Comparison of ENCODE assay signal across 1 cellular context in the genomic region with DNA sequence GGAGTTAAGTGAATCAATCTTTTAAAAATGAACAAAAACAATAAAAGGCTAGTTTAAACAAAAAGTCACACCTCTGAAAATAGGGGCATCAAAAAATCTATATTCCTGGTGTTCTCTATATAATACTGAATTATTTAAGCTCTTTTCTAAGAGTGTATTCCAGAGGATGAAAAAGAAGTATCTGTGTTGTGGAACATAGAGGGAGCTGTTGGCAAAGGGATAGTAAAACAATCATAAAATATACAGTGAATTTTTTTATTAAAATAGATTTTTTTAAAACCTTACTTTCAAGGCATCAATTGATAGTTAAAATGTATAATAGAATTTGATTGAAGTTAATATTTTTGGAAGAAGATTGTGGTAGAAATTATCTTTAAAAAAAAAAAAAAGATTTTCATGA.
TF ChIP-seq lines count a peak whose summit lies in the region.

No MANE protein-coding gene starts in this region.

TF ChIP-seq in neural cell, 6 proteins besides CTCF, POLR2A, EP300 and RAD21 (continued from another document):
- TF ChIP-seq, protein P1, sequence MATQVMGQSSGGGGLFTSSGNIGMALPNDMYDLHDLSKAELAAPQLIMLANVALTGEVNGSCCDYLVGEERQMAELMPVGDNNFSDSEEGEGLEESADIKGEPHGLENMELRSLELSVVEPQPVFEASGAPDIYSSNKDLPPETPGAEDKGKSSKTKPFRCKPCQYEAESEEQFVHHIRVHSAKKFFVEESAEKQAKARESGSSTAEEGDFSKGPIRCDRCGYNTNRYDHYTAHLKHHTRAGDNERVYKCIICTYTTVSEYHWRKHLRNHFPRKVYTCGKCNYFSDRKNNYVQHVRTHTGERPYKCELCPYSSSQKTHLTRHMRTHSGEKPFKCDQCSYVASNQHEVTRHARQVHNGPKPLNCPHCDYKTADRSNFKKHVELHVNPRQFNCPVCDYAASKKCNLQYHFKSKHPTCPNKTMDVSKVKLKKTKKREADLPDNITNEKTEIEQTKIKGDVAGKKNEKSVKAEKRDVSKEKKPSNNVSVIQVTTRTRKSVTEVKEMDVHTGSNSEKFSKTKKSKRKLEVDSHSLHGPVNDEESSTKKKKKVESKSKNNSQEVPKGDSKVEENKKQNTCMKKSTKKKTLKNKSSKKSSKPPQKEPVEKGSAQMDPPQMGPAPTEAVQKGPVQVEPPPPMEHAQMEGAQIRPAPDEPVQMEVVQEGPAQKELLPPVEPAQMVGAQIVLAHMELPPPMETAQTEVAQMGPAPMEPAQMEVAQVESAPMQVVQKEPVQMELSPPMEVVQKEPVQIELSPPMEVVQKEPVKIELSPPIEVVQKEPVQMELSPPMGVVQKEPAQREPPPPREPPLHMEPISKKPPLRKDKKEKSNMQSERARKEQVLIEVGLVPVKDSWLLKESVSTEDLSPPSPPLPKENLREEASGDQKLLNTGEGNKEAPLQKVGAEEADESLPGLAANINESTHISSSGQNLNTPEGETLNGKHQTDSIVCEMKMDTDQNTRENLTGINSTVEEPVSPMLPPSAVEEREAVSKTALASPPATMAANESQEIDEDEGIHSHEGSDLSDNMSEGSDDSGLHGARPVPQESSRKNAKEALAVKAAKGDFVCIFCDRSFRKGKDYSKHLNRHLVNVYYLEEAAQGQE (IDR thresholded peaks at IDR 0.05; ENCODE audit: borderline replicate concordance) = no peak
- TF ChIP-seq SMC3 (conservative IDR thresholded peaks at IDR 0.05; ENCODE audit: poor library complexity) (peak; percentile 79), EZH2 (IDR thresholded peaks at IDR 0.05; ENCODE audit: borderline replicate concordance, insufficient read depth, low read length, poor library complexity, severe bottlenecking) (no peak), MXI1 (conservative IDR thresholded peaks at IDR 0.05; ENCODE audit: poor library complexity, severe bottlenecking) (no peak), POLR2AphosphoS5 (IDR thresholded peaks at IDR 0.05) (no peak)
